In genomic region chr6:63174173-63174572, GRCh38 we compare ENCODE assay signal across 29 cellular contexts. TPM values are rescaled to one million over a fixed set of nuclear protein-coding genes. Genes with fewer than 3 reads are reported as not detected.
"Had no signal": no experiment of that assay in that cellular context is flagged by ENCODE, and none has a peak within 500 bp of the region (broad histone marks: within the 10 kb centered on the region; RNA-seq: fewer than 3 reads in every experiment).

No MANE protein-coding gene starts in this region.

- H3K4me3 ChIP-seq: stomach, suprapubic skin, testis, thoracic aorta, thyroid gland, tibial artery, tibial nerve, transverse colon, upper lobe of left lung, upper lobe of right lung, uterus, vagina had no signal

- H3K9me3 ChIP-seq: stomach, suprapubic skin, testis, thoracic aorta, thyroid gland, tibial artery, transverse colon, upper lobe of left lung, upper lobe of right lung, uterus, vagina had no signal

- FAIRE-seq: urothelium cell line had no signal

- H3K27ac ChIP-seq: stomach, suprapubic skin, testis, thoracic aorta, thyroid gland, tibial artery, tibial nerve, transverse colon, upper lobe of left lung, upper lobe of right lung, uterus, vagina had no signal

- DNase-seq: stimulated activated CD4-positive, alpha-beta T cell treated with anti-CD3 and anti-CD28 coated beads, Interleukin-2, amount 100 ng/mL, for 48 hours; stimulated activated CD4-positive, alpha-beta T cell treated with anti-CD3 and anti-CD28 coated beads, Interleukin-4, amount 100 ng/mL, for 1 hour; stimulated activated CD4-positive, alpha-beta T cell treated with anti-CD3 and anti-CD28 coated beads, Interleukin-4, amount 100 ng/mL, for 24 hours; stimulated activated CD4-positive, alpha-beta T cell treated with anti-CD3 and anti-CD28 coated beads, Interleukin-4, amount 100 ng/mL, for 4 hours; stimulated activated CD8-positive, alpha-beta memory T cell treated with anti-CD3 and anti-CD28 coated beads, Interleukin-4, amount 100 ng/mL, for 48 hours; stimulated activated naive B cell treated with anti-CD40 and anti-IgM and Interleukin-4, amounts not matched to agents 10 μg/mL and 1 μg/mL and 100 μg/mL, for 72 hours; stimulated activated naive CD4-positive, alpha-beta T cell; stimulated activated naive CD4-positive, alpha-beta T cell treated with Interleukin-2 at 50 U/mL for 16 hours; stimulated activated naive CD8-positive, alpha-beta T cell treated with anti-CD3 and anti-CD28 coated beads, Interleukin-15, amount 100 ng/mL, for 72 hours; stimulated activated naive CD8-positive, alpha-beta T cell treated with anti-CD3 and anti-CD28 coated beads, Interleukin-15, Interleukin-2, amounts not matched to agents 100 U/mL and 50 U/mL, for 24 hours; stomach; substantia nigra; testis; thyroid gland; tibial artery; transverse colon; trophoblast cell; upper lobe of left lung; upper lobe of right lung; uterus had no signal

- ATAC-seq: stimulated activated effector memory CD8-positive, alpha-beta T cell treated with anti-CD3 and anti-CD28 coated beads, Interleukin-12 subunit alpha, Interleukin-12 subunit beta, amount 100 ng/mL, for 72 hours; stimulated activated memory B cell treated with anti-CD40 and anti-IgM and Interleukin-4, amounts not matched to agents 10 μg/mL and 1 μg/mL and 100 μg/mL, for 72 hours; stimulated activated naive B cell treated with anti-CD40 and anti-IgM and Interleukin-4, amounts not matched to agents 10 μg/mL and 1 μg/mL and 100 μg/mL, for 72 hours; stimulated activated naive CD8-positive, alpha-beta T cell treated with anti-CD3 and anti-CD28 coated beads, Interleukin-15, amount 100 ng/mL, for 72 hours; stimulated activated naive CD8-positive, alpha-beta T cell treated with anti-CD3 and anti-CD28 coated beads, Interleukin-15, Interleukin-2, amounts not matched to agents 100 U/mL and 50 U/mL, for 24 hours; upper lobe of right lung had no signal

- H3K36me3 ChIP-seq: stomach, suprapubic skin, thoracic aorta, thyroid gland, tibial artery, tibial nerve, transverse colon, upper lobe of left lung, upper lobe of right lung, uterus, vagina had no signal

- H3K4me1 ChIP-seq: stomach, suprapubic skin, testis, thyroid gland, tibial artery, tibial nerve, transverse colon, upper lobe of left lung, upper lobe of right lung, uterus, vagina had no signal

- H3K27me3 ChIP-seq: stomach, suprapubic skin, testis, thyroid gland, tibial artery, tibial nerve, transverse colon, upper lobe of left lung, upper lobe of right lung, uterus, vagina had no signal

RNA-seq across cellular contexts. Expression of gene FKBP1C, which starts 37.1 kb away (rescaled TPM):
- total RNA-seq: temporal lobe, thoracic aorta, ureter, vagina had no signal
